10 cellular contexts compared by ENCODE assay signal in genomic region chr10:71244638-71245419, GRCh38. TPM values are rescaled to one million over a fixed set of nuclear protein-coding genes. Genes with fewer than 3 reads are reported as not detected.
DNase-seq lines count a peak whose midpoint lies in the region; ATAC-seq and TF ChIP-seq lines count a peak whose summit lies in the region.
"Had no signal": no experiment of that assay in that cellular context is flagged by ENCODE, and none has a peak within 500 bp of the region (broad histone marks: within the 10 kb centered on the region; RNA-seq: fewer than 3 reads in every experiment).

No MANE protein-coding gene starts in this region.

- H3K4me3 ChIP-seq in hepatocyte (no peak overlapping the region), subcutaneous abdominal adipose tissue (ENCODE audit: low read depth in 1 of 5, low read length in 5 of 5) (peak overlapping the region in 4 of 5 donors; percentile 36 to 58 (median 50))

- ATAC-seq in activated CD8-positive, alpha-beta memory T cell treated with anti-CD3 and anti-CD28 coated beads, Interleukin-2, amount 10 ng/mL, durations not matched to agents 7 days and 5 days = no peak
- no peak for ATAC-seq in GM18858 (IDR thresholded peaks at IDR 0.05; ENCODE audit: unreplicated experiment)
- ATAC-seq: effector memory CD8-positive, alpha-beta T cell had no signal

- no peak overlapping the region for H2AFZ ChIP-seq in hepatocyte

- CTCF ChIA-PET in activated CD8-positive, alpha-beta memory T cell treated with anti-CD3 and anti-CD28 coated beads, Interleukin-2, amount 10 ng/mL, durations not matched to agents 7 days and 5 days (lab: Charles Lee) = interaction anchor here (0.9 kb wide), 1 partner anchor 25 kb away, joined by 3 read pairs; no protein-coding TSS in a partner anchor

- H3K9me2 ChIP-seq in hepatocyte (replicated peaks; ENCODE audit: insufficient read depth) = no peaks in the 10 kb centered on the region

- H3K36me3 Mint-ChIP-seq in activated CD8-positive, alpha-beta memory T cell treated with anti-CD3 and anti-CD28 coated beads, Interleukin-2, amount 10 ng/mL, durations not matched to agents 7 days and 5 days = no peaks in the 10 kb centered on the region

- H3K4me2 ChIP-seq in hepatocyte = peak overlapping the region; percentile 66

- peak overlapping the region in 1 of 5 donors; percentile 38 for H3K9ac ChIP-seq in subcutaneous abdominal adipose tissue (ENCODE audit: low read length in 5 of 5)

- H3K4me3 Mint-ChIP-seq in activated CD8-positive, alpha-beta memory T cell treated with anti-CD3 and anti-CD28 coated beads, Interleukin-2, amount 10 ng/mL, durations not matched to agents 7 days and 5 days = no peak overlapping the region
- H3K4me3 Mint-ChIP-seq: effector memory CD8-positive, alpha-beta T cell; IgD-negative memory B cell had no signal

- H4K20me1 ChIP-seq in hepatocyte (ENCODE audit: insufficient read depth, poor library complexity, severe bottlenecking) = no peaks in the 10 kb centered on the region

- H3K36me3 ChIP-seq in hepatocyte (replicated peaks; ENCODE audit: insufficient read depth, low read depth) = no peaks in the 10 kb centered on the region
- no peaks in the 10 kb centered on the region for H3K36me3 ChIP-seq in subcutaneous abdominal adipose tissue (ENCODE audit: control insufficient read depth in 5 of 5, insufficient read depth in 5 of 5, low read length in 5 of 5)

- no peaks in the 10 kb centered on the region for H3K27me3 ChIP-seq in hepatocyte
- H3K27me3 ChIP-seq in subcutaneous abdominal adipose tissue (ENCODE audit: control insufficient read depth in 5 of 5, insufficient read depth in 4 of 5, low read length in 5 of 5) = peaks cover 2 to 18% (median 7%) of the 10 kb centered on the region in 5 donors

- H3K27me3 Mint-ChIP-seq in activated CD8-positive, alpha-beta memory T cell treated with anti-CD3 and anti-CD28 coated beads, Interleukin-2, amount 10 ng/mL, durations not matched to agents 7 days and 5 days = peaks cover 9% of the 10 kb centered on the region

- H3K4me1 Mint-ChIP-seq in activated CD8-positive, alpha-beta memory T cell treated with anti-CD3 and anti-CD28 coated beads, Interleukin-2, amount 10 ng/mL, durations not matched to agents 7 days and 5 days = no peaks in the 10 kb centered on the region

- no peak for TF ChIP-seq CTCF in hepatocyte (IDR thresholded peaks at IDR 0.05; ENCODE audit: poor library complexity)

- WGBS in hepatocyte (ENCODE audit: low lambda C conversion rate, missing lambda C conversion rate) = 56% methylated on average over 27 of the region's 27 CpGs

- no peaks in the 10 kb centered on the region for H3K9me3 ChIP-seq in hepatocyte (ENCODE audit: low read depth)
- H3K9me3 ChIP-seq in subcutaneous abdominal adipose tissue (ENCODE audit: control insufficient read depth in 5 of 5, low read length in 5 of 5) = no peaks in the 10 kb centered on the region

- intact Hi-C loops in posterior vena cava (cut with DNase I) = no loop called here

- peaks cover 29% of the 10 kb centered on the region for H3K79me2 ChIP-seq in hepatocyte

- H3K27ac ChIP-seq in hepatocyte (peak overlapping the region; percentile 95), subcutaneous abdominal adipose tissue (ENCODE audit: low read depth, low read length) (no peak overlapping the region)

- H3K4me1 ChIP-seq in hepatocyte (ENCODE audit: insufficient read depth) = peaks cover 70% of the 10 kb centered on the region
- peaks cover 15 to 64% (median 52%) of the 10 kb centered on the region in 5 donors for H3K4me1 ChIP-seq in subcutaneous abdominal adipose tissue (ENCODE audit: control insufficient read depth in 5 of 5, insufficient read depth in 5 of 5, low read length in 5 of 5)

- H3K9me3 Mint-ChIP-seq in activated CD8-positive, alpha-beta memory T cell treated with anti-CD3 and anti-CD28 coated beads, Interleukin-2, amount 10 ng/mL, durations not matched to agents 7 days and 5 days (ENCODE audit: low read depth) = no peaks in the 10 kb centered on the region
- H3K9me3 Mint-ChIP-seq: effector memory CD8-positive, alpha-beta T cell; IgD-negative memory B cell had no signal

- H3K27ac Mint-ChIP-seq in activated CD8-positive, alpha-beta memory T cell treated with anti-CD3 and anti-CD28 coated beads, Interleukin-2, amount 10 ng/mL, durations not matched to agents 7 days and 5 days = no peak overlapping the region
- H3K27ac Mint-ChIP-seq: effector memory CD8-positive, alpha-beta T cell had no signal

- DNase-seq in HS-5 (ENCODE audit: low read depth) (peak; percentile 36), brain pericyte (ENCODE audit: low read depth, low spot score) (peak; percentile 90), hepatocyte (ENCODE audit: low spot score) (peak; percentile 66), SHP77 treated with DMSO at 0.1 percent for 48 hours (lab: John Stamatoyannopoulos, UW) (no peak), posterior vena cava (ENCODE audit: low spot score) (no peak)
- no peak for DNase-seq in activated CD8-positive, alpha-beta memory T cell treated with anti-CD3 and anti-CD28 coated beads, Interleukin-2, amount 10 ng/mL, durations not matched to agents 7 days and 5 days
- DNase-seq: effector memory CD8-positive, alpha-beta T cell had no signal

RNA-seq across cellular contexts. Expression of gene UNC5B, which starts 32.5 kb away (rescaled TPM):
- total RNA-seq in hepatocyte (12.4 and 15.5 TPM in 2 replicates), posterior vena cava (1 to 10 TPM; 7.1 to 8.4 TPM)
- 10.9 and 12.7 TPM in 2 replicates for polyA plus RNA-seq in hepatocyte
- under 1 TPM in 1 of 2 experiments, not detected in 1; 0.06 TPM for total RNA-seq in activated CD8-positive, alpha-beta memory T cell treated with anti-CD3 and anti-CD28 coated beads, Interleukin-2, amount 10 ng/mL, durations not matched to agents 7 days and 5 days
- polyA plus RNA-seq: IgD-negative memory B cell had no signal

Comparison
In these comparisons a context has a peak if more than half of its experiments do, and no peak if none do; other contexts are left out.
1. DNase-seq: peak in HS-5 (single experiment), brain pericyte (single experiment) and hepatocyte (single experiment); none in activated CD8-positive, alpha-beta memory T cell treated with anti-CD3 and anti-CD28 coated beads, Interleukin-2, amount 10 ng/mL, durations not matched to agents 7 days and 5 days (single experiment), SHP77 treated with DMSO at 0.1 percent for 48 hours (single experiment) and posterior vena cava (single experiment).
2. RNA of gene UNC5B, which starts 32.5 kb away (total RNA-seq): 12.4 to 15.5 TPM in hepatocyte and 7.1 to 8.4 TPM in posterior vena cava; 0.06 TPM in activated CD8-positive, alpha-beta memory T cell treated with anti-CD3 and anti-CD28 coated beads, Interleukin-2, amount 10 ng/mL, durations not matched to agents 7 days and 5 days; every median in the first group is over 4 times any median in the second.